In genomic region chr3:126132751-126133511, GRCh38 we compare ENCODE assay signal across 11 cellular contexts. TPM values are rescaled to one million over a fixed set of nuclear protein-coding genes. Genes with fewer than 3 reads are reported as not detected.
DNase-seq lines count a peak whose midpoint lies in the region; ATAC-seq, FAIRE-seq and TF ChIP-seq lines count a peak whose summit lies in the region.
"Had no signal": no experiment of that assay in that cellular context is flagged by ENCODE, and none has a peak within 500 bp of the region (broad histone marks: within the 10 kb centered on the region; RNA-seq: fewer than 3 reads in every experiment).

No MANE protein-coding gene starts in this region.

- H4K20me1 ChIP-seq in IMR-90 (ENCODE audit: insufficient read depth, low read length) (no peaks in the 10 kb centered on the region), K562 (replicated peaks; ENCODE audit: control insufficient read depth, insufficient read depth, low read length) (0 out of 2 replicates have a peak, but pooled peaks cover 9% of the 10 kb centered on the region)

- no peak overlapping the region for H2BK5ac ChIP-seq in IMR-90 (ENCODE audit: low read depth, low read length, poor library complexity, severe bottlenecking)

- no TSS peak for BruUV-seq in IMR-90 (replicated peaks; lab: Mats Ljungman, UMichigan)
- BruUV-seq in K562 (replicated peaks; lab: Mats Ljungman, UMichigan): no TSS peak

- H3K79me2 ChIP-seq in K562 (ENCODE audit: control insufficient read depth, insufficient read depth, low read length): no peaks in the 10 kb centered on the region

- H3K27ac ChIP-seq in IMR-90 (ENCODE audit: insufficient read depth, low read length) (no peak overlapping the region), K562 (ENCODE audit: extremely low read depth, low read depth, low read length) (no peak overlapping the region)

- no peak for FAIRE-seq in K562 (lab: Jason Lieb, UNC)

- no peak overlapping the region for H3K23ac ChIP-seq in IMR-90 (ENCODE audit: low read depth, low read length)

- ATAC-seq in IMR-90 (ENCODE audit: low read depth): no peak
- ATAC-seq in K562: no peak
- ATAC-seq: left colon had no signal

- H3K9me3 ChIP-seq in IMR-90 (ENCODE audit: control insufficient read depth, insufficient read depth, low read length) (no peaks in the 10 kb centered on the region), K562 (replicated peaks; ENCODE audit: control insufficient read depth, insufficient read depth, low read depth, low read length) (no peaks in the 10 kb centered on the region)

- H3K4me1 Mint-ChIP-seq in nephron: peaks cover 3% of the 10 kb centered on the region

- no peak overlapping the region for H3K4me3 ChIP-seq in BJ (ENCODE audit: low read depth, low read length)
- no peak overlapping the region for H3K4me3 ChIP-seq in IMR-90 (ENCODE audit: insufficient read depth, low read depth, low read length)
- no peak overlapping the region for H3K4me3 ChIP-seq in K562

- no peaks in the 10 kb centered on the region for H3K4me1 ChIP-seq in IMR-90 (ENCODE audit: control insufficient read depth, insufficient read depth, low read length)
- H3K4me1 ChIP-seq in K562 (replicated peaks in 1 of 2; ENCODE audit: control insufficient read depth in 2 of 2, insufficient read depth in 2 of 2, low read length in 2 of 2): no peaks in the 10 kb centered on the region; a peak in 1 of 5 replicates

- H3K27me3 Mint-ChIP-seq in nephron (ENCODE audit: low read depth): peaks cover 18% of the 10 kb centered on the region

- no peak overlapping the region for H2AK5ac ChIP-seq in IMR-90 (ENCODE audit: low read depth, low read length)

- dilution Hi-C loops in IMR-90 (cut with HindIII; ENCODE audit: low sequenced_read_pairs, unreplicated experiment): no loop called here

- no peaks in the 10 kb centered on the region for H3K9me3 Mint-ChIP-seq in nephron

- no peak overlapping the region for H3K4me3 Mint-ChIP-seq in nephron

- TF ChIP-seq POLR2A in IMR-90 (IDR thresholded peaks at IDR 0.05; ENCODE audit: low read depth, low read length) (no peak), K562 (conservative IDR thresholded peaks at IDR 0.05) (no peak)

- H3K14ac ChIP-seq in IMR-90 (replicated peaks; ENCODE audit: low read depth, low read length): no peak overlapping the region

- TF ChIP-seq EP300 in K562 (IDR thresholded peaks at IDR 0.05; ENCODE audit: low read length): no peak

- H2AK9ac ChIP-seq in IMR-90 (replicated peaks; ENCODE audit: low read depth, low read length, poor library complexity): no peak overlapping the region

- no peaks in the 10 kb centered on the region for H3K79me1 ChIP-seq in IMR-90 (ENCODE audit: low read depth in 1 of 2, low read length in 2 of 2)

- 46% methylated on average over 3 of the region's 14 CpGs; no CpG with 5 or more reads in 1 of the 2 experiments for WGBS in IMR-90 (ENCODE audit: extremely low coverage in 2 of 2, insufficient read length in 1 of 2), 2 experiments
- WGBS in K562 (ENCODE audit: insufficient coverage, low coverage, missing lambda C conversion rate): 6% methylated on average over 13 of the region's 14 CpGs

- peak; percentile 48 for TF ChIP-seq CTCF in BJ (IDR thresholded peaks at IDR 0.05; ENCODE audit: insufficient read depth, low read depth, low read length)
- TF ChIP-seq CTCF in IMR-90 (conservative IDR thresholded peaks at IDR 0.05; ENCODE audit: low read depth, low read length): peak; percentile 40
- TF ChIP-seq CTCF in K562 (IDR thresholded peaks at IDR 0.05 in 2 of 3, conservative IDR thresholded peaks at IDR 0.05 in 1 of 3; ENCODE audit: insufficient read depth in 2 of 3, low read depth in 1 of 3, low read length in 3 of 3): peak in 2 of 3 experiments; percentile 39 to 44; a peak in 4 of 6 replicates
- peak; percentile 41 to 51 (median 43) for TF ChIP-seq CTCF in nephron (IDR thresholded peaks at IDR 0.05; ENCODE audit: unreplicated experiment in 3 of 3)

- H3K4ac ChIP-seq in IMR-90 (ENCODE audit: low read depth, low read length): no peak overlapping the region

- no peaks in the 10 kb centered on the region for H3K36me3 Mint-ChIP-seq in nephron (ENCODE audit: low read depth)

- H2BK120ac ChIP-seq in IMR-90 (ENCODE audit: low read depth, low read length): no peak overlapping the region

- no peak overlapping the region for H2BK20ac ChIP-seq in IMR-90 (ENCODE audit: low read depth, low read length)

- H2AFZ ChIP-seq in IMR-90 (replicated peaks; ENCODE audit: low read length, poor library complexity): no peak overlapping the region
- no peak overlapping the region for H2AFZ ChIP-seq in K562 (ENCODE audit: low read depth, low read length)

- H3K56ac ChIP-seq in IMR-90 (ENCODE audit: extremely low read depth, insufficient read depth, low read length): no peak overlapping the region

- POLR2A ChIA-PET in BJ (lab: Charles Lee): no interaction called here
- POLR2A ChIA-PET in IMR-90 (lab: Charles Lee; ENCODE audit: unreplicated experiment): no interaction called here
- POLR2A ChIA-PET in K562 (lab: Yijun Ruan, JAX): interaction anchor here (0.6 to 0.7 kb wide), 3 partner anchors 172 to 306 kb away, joined by 3 to 4 read pairs (median 3); no protein-coding TSS in a partner anchor

- H3K18ac ChIP-seq in IMR-90 (ENCODE audit: low read depth, low read length): no peak overlapping the region

- H3K27me3 ChIP-seq in BJ (ENCODE audit: control insufficient read depth, insufficient read depth, low read length) (peaks cover 9% of the 10 kb centered on the region), IMR-90 (ENCODE audit: control insufficient read depth, insufficient read depth, low read length) (peaks cover 42% of the 10 kb centered on the region), K562 (ENCODE audit: control insufficient read depth in 2 of 2, insufficient read depth in 2 of 2, low read length in 2 of 2) (peaks cover 0 to 44% of the 10 kb centered on the region in 2 experiments; a peak in 2 of 5 replicates)

- TF ChIP-seq RAD21 in IMR-90 (IDR thresholded peaks at IDR 0.05; ENCODE audit: low read length) (peak; percentile 44), K562 (CRISPR knock-in tag; conservative IDR thresholded peaks at IDR 0.05 in 1 of 2, IDR thresholded peaks at IDR 0.05 in 1 of 2) (peak in 1 of 2 experiments; percentile 13; a peak in 1 of 4 replicates)

- intact Hi-C loops in IMR-90 (cut with micrococcal nuclease) (loop anchor here (5.0 to 10.0 kb wide), 4 partner anchors 161 to 389 kb away; partner anchors contain the start of genes CHST13 and ZXDC), K562 (cut with micrococcal nuclease) (no loop called here)

- no peak for DNase-seq in BJ (ENCODE audit: low read depth)
- peak; percentile 12 for DNase-seq in IMR-90
- DNase-seq in K562 (ENCODE audit: extremely low read depth in 1 of 4, low spot score in 3 of 4): peak in 3 of 4 experiments; percentile 10 to 16 (median 12)
- no peak for DNase-seq in SKM-1 (lab: John Stamatoyannopoulos, UW; ENCODE audit: unreplicated experiment)
- DNase-seq in GM19238 (ENCODE audit: insufficient read length, low spot score): no peak
- DNase-seq in NCI-H2171 treated with DMSO at 0.1 percent for 48 hours (lab: John Stamatoyannopoulos, UW): no peak
- no peak for DNase-seq in A172 (ENCODE audit: low spot score)
- DNase-seq: stimulated activated CD4-positive, alpha-beta T cell treated with anti-CD3 and anti-CD28 coated beads, Interleukin-1b, Interleukin-23, amount 100 ng/mL, for 48 hours had no signal

- H2BK15ac ChIP-seq in IMR-90 (ENCODE audit: low read depth, low read length): no peak overlapping the region

- no peak overlapping the region for H4K8ac ChIP-seq in IMR-90 (ENCODE audit: low read depth in 2 of 2, low read length in 2 of 2)

- no peaks in the 10 kb centered on the region for H3K36me3 ChIP-seq in BJ (ENCODE audit: control insufficient read depth, insufficient read depth, low read length)
- H3K36me3 ChIP-seq in IMR-90 (ENCODE audit: control insufficient read depth, insufficient read depth, low read length): no peaks in the 10 kb centered on the region
- no peaks in the 10 kb centered on the region for H3K36me3 ChIP-seq in K562 (ENCODE audit: control insufficient read depth, insufficient read depth, low read length)

- CTCF ChIA-PET in BJ (lab: Yijun Ruan, JAX) (interaction anchor here (0.7 to 4.0 kb wide), 26 partner anchors 8 to 619 kb away, joined by 3 to 53 read pairs (median 5); no protein-coding TSS in a partner anchor), IMR-90 (lab: Yijun Ruan, JAX) (interaction anchor here (0.6 to 2.7 kb wide), 8 partner anchors 11 to 738 kb away, joined by 3 to 10 read pairs (median 4); no protein-coding TSS in a partner anchor), K562 (lab: Yijun Ruan, JAX; ENCODE audit: low intra/inter-chr PET ratio) (interaction anchor here (1.1 to 3.8 kb wide), 2 partner anchors 160 to 257 kb away, joined by 3 to 30 read pairs; no protein-coding TSS in a partner anchor)

- H4K5ac ChIP-seq in IMR-90 (ENCODE audit: low read depth, low read length): no peak overlapping the region

- H3K4me2 ChIP-seq in IMR-90 (ENCODE audit: low read depth, low read length) (no peak overlapping the region), K562 (ENCODE audit: insufficient read depth, low read length) (no peak overlapping the region)

- in situ Hi-C loops in IMR-90 (cut with MboI; ENCODE audit: low sequenced_read_pairs) (loop anchor here (5.0 kb wide), 1 partner anchor 254 kb away; no protein-coding TSS in a partner anchor), K562 (cut with MboI) (loop anchor here (25.0 kb wide), 1 partner anchor 254 kb away; the partner anchor contains the start of gene CFAP100)

- H3K9ac ChIP-seq in IMR-90 (ENCODE audit: low read depth, low read length) (no peak overlapping the region), K562 (ENCODE audit: insufficient read depth in 1 of 2, low read depth in 2 of 2, low read length in 2 of 2) (no peak overlapping the region)

- H4K91ac ChIP-seq in IMR-90 (ENCODE audit: insufficient read depth, low read depth, low read length): no peak overlapping the region

- peak overlapping the region in 1 of 3 experiments; percentile 26 for H3K27ac Mint-ChIP-seq in nephron

- H3K9me1 ChIP-seq in IMR-90 (ENCODE audit: insufficient read depth, low read length) (no peaks in the 10 kb centered on the region), K562 (ENCODE audit: control insufficient read depth, insufficient read depth, low read length) (no peaks in the 10 kb centered on the region)

RNA-seq across cellular contexts. Expression of gene ALDH1L1, which starts 47.5 kb away (rescaled TPM):
- polyA plus RNA-seq in BJ (2011; rRNA removed): 0.16 and 0.37 TPM in 2 replicates
- polyA minus RNA-seq in BJ (2011; rRNA and poly(A)+ RNA removed): 1.0 TPM in 1 of 2 replicates, not detected in the other
- total RNA-seq in IMR-90 (2012; rRNA removed): not detected in 2 replicates
- not detected in 2 replicates for polyA plus RNA-seq in IMR-90 (2012; rRNA removed)
- not detected in 2 replicates for polyA plus RNA-seq in IMR-90 (2012; cell fraction: cytosol; rRNA removed)
- 0.24 TPM in 1 of 2 replicates, not detected in the other for polyA plus RNA-seq in IMR-90 (2012; cell fraction: nucleus; rRNA removed; ENCODE audit: low replicate concordance)
- 0.21 TPM in 1 of 2 replicates, not detected in the other for total RNA-seq in K562 (2011; cell fraction: chromatin; rRNA removed; ENCODE audit: low replicate concordance)
- not detected in 2 replicates for total RNA-seq in K562 (2011; cell fraction: nucleolus; rRNA removed)
- total RNA-seq in K562 (2011; cell fraction: nucleoplasm; rRNA removed): not detected in 2 replicates
- total RNA-seq in K562 (2014; rRNA removed): 0.23 and 0.33 TPM in 2 replicates
- 0.51 and 0.58 TPM in 2 replicates for total RNA-seq in K562 (2014; rRNA removed; fragmentation: Illumina TruSeq; extraction: Trizol)
- total RNA-seq in K562 (2015; rRNA removed; fragmentation: Illumina TruSeq; extraction: Trizol): 1.8 and 1.9 TPM in 2 replicates
- 0.60 and 1.5 TPM in 2 replicates for total RNA-seq in K562 (2021)
- not detected in 2 replicates for polyA plus RNA-seq in K562 (2011; rRNA removed)
- 0.03 TPM in 1 of 2 replicates, not detected in the other for polyA plus RNA-seq in K562 (2011; cell fraction: cytosol; rRNA removed)
- not detected in 2 replicates for polyA plus RNA-seq in K562 (2011; cell fraction: nucleus; rRNA removed)
- polyA plus RNA-seq in K562 (2012): 0.65 and 3.8 TPM in 2 replicates
- polyA plus RNA-seq in K562 (2014; fragmentation: Illumina TruSeq; extraction: Trizol): 0.56 and 0.96 TPM in 2 replicates
- polyA plus RNA-seq in K562 (2014; fragmentation: Nextera tagmentation; extraction: Ambion mirVana): under 1 TPM; 0.06 to 0.34 TPM
- 0.24 and 1.7 TPM in 2 replicates for polyA plus RNA-seq in K562 (2014; rRNA removed)
- not detected in 2 replicates for polyA minus RNA-seq in K562 (2011; rRNA and poly(A)+ RNA removed)
- not detected in 2 replicates for polyA minus RNA-seq in K562 (2011; cell fraction: cytosol; rRNA and poly(A)+ RNA removed)
- polyA minus RNA-seq in K562 (2011; cell fraction: nucleus; rRNA and poly(A)+ RNA removed): not detected in 2 replicates
- total RNA-seq in A172 (2014; rRNA removed; shearing (Covaris generic)): 0.50 TPM in 1 of 2 replicates, not detected in the other
- total RNA-seq: T-helper 2 cell treated with Interferon-gamma antibody and Interleukin-4, amounts not matched to agents 100 ng/mL and 5 ng/mL, for 36 hours had no signal

RNA-seq across cellular contexts. Expression of gene SLC41A3, which starts 49.0 kb away (rescaled TPM):
- 46.5 and 70.8 TPM in 2 replicates for polyA plus RNA-seq in BJ (2011; rRNA removed)
- polyA minus RNA-seq in BJ (2011; rRNA and poly(A)+ RNA removed): 31.6 and 44.4 TPM in 2 replicates
- total RNA-seq in IMR-90 (2012; rRNA removed): 26.7 and 30.5 TPM in 2 replicates
- 43.5 and 44.7 TPM in 2 replicates for polyA plus RNA-seq in IMR-90 (2012; rRNA removed)
- 46.5 and 59.0 TPM in 2 replicates for polyA plus RNA-seq in IMR-90 (2012; cell fraction: cytosol; rRNA removed)
- 48.1 and 91.7 TPM in 2 replicates for polyA plus RNA-seq in IMR-90 (2012; cell fraction: nucleus; rRNA removed; ENCODE audit: low replicate concordance)
- 17.4 and 40.3 TPM in 2 replicates for total RNA-seq in K562 (2011; cell fraction: chromatin; rRNA removed; ENCODE audit: low replicate concordance)
- total RNA-seq in K562 (2011; cell fraction: nucleolus; rRNA removed): 46.7 and 46.8 TPM in 2 replicates
- 33.0 and 34.9 TPM in 2 replicates for total RNA-seq in K562 (2011; cell fraction: nucleoplasm; rRNA removed)
- total RNA-seq in K562 (2014; rRNA removed): 11.2 and 22.0 TPM in 2 replicates
- 7.1 and 7.7 TPM in 2 replicates for total RNA-seq in K562 (2014; rRNA removed; fragmentation: Illumina TruSeq; extraction: Trizol)
- total RNA-seq in K562 (2015; rRNA removed; fragmentation: Illumina TruSeq; extraction: Trizol): 9.4 and 9.6 TPM in 2 replicates
- total RNA-seq in K562 (2021): 18.1 and 18.9 TPM in 2 replicates
- polyA plus RNA-seq in K562 (2011; rRNA removed): 20.7 and 22.3 TPM in 2 replicates
- 27.1 and 37.6 TPM in 2 replicates for polyA plus RNA-seq in K562 (2011; cell fraction: cytosol; rRNA removed)
- 43.8 and 91.5 TPM in 2 replicates for polyA plus RNA-seq in K562 (2011; cell fraction: nucleus; rRNA removed)
- 15.2 and 43.6 TPM in 2 replicates for polyA plus RNA-seq in K562 (2012)
- 15.4 and 19.1 TPM in 2 replicates for polyA plus RNA-seq in K562 (2014; fragmentation: Illumina TruSeq; extraction: Trizol)
- polyA plus RNA-seq in K562 (2014; fragmentation: Nextera tagmentation; extraction: Ambion mirVana): 1 to 10 TPM; 4.1 to 4.2 TPM
- 17.2 and 24.6 TPM in 2 replicates for polyA plus RNA-seq in K562 (2014; rRNA removed)
- polyA minus RNA-seq in K562 (2011; rRNA and poly(A)+ RNA removed): 11.5 and 14.0 TPM in 2 replicates
- polyA minus RNA-seq in K562 (2011; cell fraction: cytosol; rRNA and poly(A)+ RNA removed): 13.6 and 16.8 TPM in 2 replicates
- polyA minus RNA-seq in K562 (2011; cell fraction: nucleus; rRNA and poly(A)+ RNA removed): 9.8 and 14.7 TPM in 2 replicates
- 40.9 and 42.3 TPM in 2 replicates for total RNA-seq in A172 (2014; rRNA removed; shearing (Covaris generic))

Comparison
In these comparisons a context has a peak if more than half of its experiments do, and no peak if none do; other contexts are left out.
1. DNase-seq: peak in IMR-90 (single experiment) and K562 (3 of 4); none in BJ (single experiment), SKM-1 (single experiment), GM19238 (single experiment), NCI-H2171 treated with DMSO at 0.1 percent for 48 hours (single experiment) and A172 (single experiment).
2. Peak in every context shown above with its lines, with median percentiles within 50 percentile points of each other: CTCF ChIP-seq.